In the genomic region with DNA sequence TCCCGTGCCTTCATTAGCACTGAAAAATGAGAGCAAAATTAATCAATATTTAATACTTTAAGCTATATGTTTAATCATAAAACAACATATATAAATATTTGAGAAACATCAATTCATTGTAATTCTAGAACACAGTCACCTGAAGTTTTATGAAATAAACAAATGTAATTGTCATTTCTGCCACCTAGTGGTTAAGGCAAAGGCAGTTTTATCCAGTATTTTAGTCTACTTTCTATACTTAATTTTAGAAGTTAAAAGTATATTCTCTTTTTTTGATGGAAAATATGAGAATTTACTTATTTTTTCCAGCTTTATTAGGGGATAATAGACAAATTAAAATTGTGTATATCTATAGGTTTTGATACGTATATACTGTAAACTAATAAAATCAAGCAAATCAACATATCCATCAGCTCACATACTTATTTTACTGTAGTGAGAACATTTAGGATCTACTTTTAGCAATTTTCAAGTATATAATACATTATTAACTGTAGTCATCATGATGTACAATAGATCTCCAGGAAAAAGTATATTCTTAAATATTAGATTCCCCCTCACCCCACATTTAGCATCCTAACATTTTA, we compare ENCODE assay signal across 8 cellular contexts. TPM values are rescaled to one million over a fixed set of nuclear protein-coding genes. Genes with fewer than 3 reads are reported as not detected.
DNase-seq lines count a peak whose midpoint lies in the region; ATAC-seq and TF ChIP-seq lines count a peak whose summit lies in the region.

No MANE protein-coding gene starts in this region.

- H3K9me3 Mint-ChIP-seq in immature natural killer cell: no peaks in the 10 kb centered on the region
- no peaks in the 10 kb centered on the region for H3K9me3 Mint-ChIP-seq in activated CD4-positive, alpha-beta T cell treated with anti-CD3 and anti-CD28 coated beads for 36 hours (ENCODE audit: low read depth)
- no peaks in the 10 kb centered on the region for H3K9me3 Mint-ChIP-seq in activated CD4-positive, alpha-beta memory T cell treated with anti-CD3 and anti-CD28 coated beads, Interleukin-2, amount 10 ng/mL, durations not matched to agents 7 days and 5 days

- DNase-seq in AG04450 (ENCODE audit: low read depth, low spot score) (no peak), GM13976 (ENCODE audit: low spot score) (peak; percentile 45), RWPE2 (ENCODE audit: low spot score) (no peak), immature natural killer cell (peak in 2 of 3 donors; percentile 5 to 6), NCI-H1105 treated with DMSO at 0.1 percent for 48 hours (lab: John Stamatoyannopoulos, UW) (no peak)
- no peak for DNase-seq in activated CD4-positive, alpha-beta T cell treated with anti-CD3 and anti-CD28 coated beads for 36 hours
- no peak for DNase-seq in activated CD4-positive, alpha-beta memory T cell treated with anti-CD3 and anti-CD28 coated beads, Interleukin-2, amount 10 ng/mL, durations not matched to agents 7 days and 5 days
- DNase-seq in activated T-cell treated with anti-CD3 and anti-CD28 coated beads, Interleukin-2, amount 50 U/mL, for 1 hour: no peak

- no peak overlapping the region for H3K4me3 ChIP-seq in AG04450 (ENCODE audit: low read depth, low read length)
- no peak overlapping the region for H3K4me3 ChIP-seq in RWPE2 (ENCODE audit: severe bottlenecking)

- no peak overlapping the region for H3K4me3 Mint-ChIP-seq in immature natural killer cell
- H3K4me3 Mint-ChIP-seq in activated CD4-positive, alpha-beta T cell treated with anti-CD3 and anti-CD28 coated beads for 36 hours: no peak overlapping the region
- H3K4me3 Mint-ChIP-seq in activated CD4-positive, alpha-beta memory T cell treated with anti-CD3 and anti-CD28 coated beads, Interleukin-2, amount 10 ng/mL, durations not matched to agents 7 days and 5 days: no peak overlapping the region

- CTCF ChIA-PET in AG04450 (lab: Charles Lee): interaction anchor here (0.6 to 2.3 kb wide), 30 partner anchors 9 to 507 kb away, joined by 3 to 18 read pairs (median 5); a partner anchor contains a TSS
- CTCF ChIA-PET in activated CD4-positive, alpha-beta T cell treated with anti-CD3 and anti-CD28 coated beads for 36 hours (lab: Charles Lee): interaction anchor here (0.7 to 2.3 kb wide), 14 partner anchors 8 to 582 kb away, joined by 3 to 9 read pairs (median 3); a partner anchor contains a TSS
- CTCF ChIA-PET in activated CD4-positive, alpha-beta memory T cell treated with anti-CD3 and anti-CD28 coated beads, Interleukin-2, amount 10 ng/mL, durations not matched to agents 7 days and 5 days (lab: Charles Lee): interaction anchor here (0.6 to 2.3 kb wide), 29 partner anchors 9 to 501 kb away, joined by 3 to 12 read pairs (median 4); a partner anchor contains a TSS

- no peaks in the 10 kb centered on the region for H3K9me3 ChIP-seq in AG04450 (ENCODE audit: control insufficient read depth, insufficient read depth, low read length)
- no peaks in the 10 kb centered on the region for H3K9me3 ChIP-seq in RWPE2 (ENCODE audit: severe bottlenecking)

- in situ Hi-C loops in GM13976 (cut with MboI; ENCODE audit: low sequenced_read_pairs, unreplicated experiment): no loop called here

- peaks cover 76% of the 10 kb centered on the region for H3K36me3 ChIP-seq in RWPE2 (ENCODE audit: low read depth)

- TF ChIP-seq CTCF in AG04450 (IDR thresholded peaks at IDR 0.05; ENCODE audit: low read depth, low read length): peak; percentile 65
- TF ChIP-seq CTCF in GM13976 (IDR thresholded peaks at IDR 0.05; ENCODE audit: borderline replicate concordance, control extremely low read depth, extremely low read depth, insufficient read depth, missing control alignments): peak; percentile 40
- peak; percentile 86 for TF ChIP-seq CTCF in RWPE2 (IDR thresholded peaks at IDR 0.05; ENCODE audit: poor library complexity, severe bottlenecking)

- H3K27ac ChIP-seq in AG04450 (ENCODE audit: low read depth, low read length) (no peak overlapping the region), RWPE2 (ENCODE audit: poor library complexity, severe bottlenecking) (no peak overlapping the region)

- no peaks in the 10 kb centered on the region for H3K4me1 Mint-ChIP-seq in immature natural killer cell
- H3K4me1 Mint-ChIP-seq in activated CD4-positive, alpha-beta T cell treated with anti-CD3 and anti-CD28 coated beads for 36 hours: no peaks in the 10 kb centered on the region
- no peaks in the 10 kb centered on the region for H3K4me1 Mint-ChIP-seq in activated CD4-positive, alpha-beta memory T cell treated with anti-CD3 and anti-CD28 coated beads, Interleukin-2, amount 10 ng/mL, durations not matched to agents 7 days and 5 days

- POLR2A ChIA-PET in AG04450 (lab: Yijun Ruan, JAX): no interaction called here
- POLR2A ChIA-PET in activated CD4-positive, alpha-beta T cell treated with anti-CD3 and anti-CD28 coated beads for 36 hours (lab: Charles Lee): interaction anchor here (0.6 kb wide), 1 partner anchor 42 kb away, joined by 5 read pairs; no protein-coding TSS in a partner anchor
- POLR2A ChIA-PET in activated CD4-positive, alpha-beta memory T cell treated with anti-CD3 and anti-CD28 coated beads, Interleukin-2, amount 10 ng/mL, durations not matched to agents 7 days and 5 days (lab: Charles Lee): interaction anchor here (0.5 to 1.9 kb wide), 2 partner anchors 16 to 21 kb away, joined by 3 to 6 read pairs; a partner anchor contains a TSS

- no peak overlapping the region for H3K27ac Mint-ChIP-seq in immature natural killer cell
- H3K27ac Mint-ChIP-seq in activated CD4-positive, alpha-beta T cell treated with anti-CD3 and anti-CD28 coated beads for 36 hours: no peak overlapping the region
- H3K27ac Mint-ChIP-seq in activated CD4-positive, alpha-beta memory T cell treated with anti-CD3 and anti-CD28 coated beads, Interleukin-2, amount 10 ng/mL, durations not matched to agents 7 days and 5 days: no peak overlapping the region

- H3K27me3 ChIP-seq in AG04450 (ENCODE audit: control insufficient read depth, insufficient read depth, low read length) (no peaks in the 10 kb centered on the region), RWPE2 (ENCODE audit: insufficient read depth, poor library complexity, severe bottlenecking) (no peaks in the 10 kb centered on the region)

- no peak for ATAC-seq in RWPE2 (ENCODE audit: low read depth)
- ATAC-seq in activated CD4-positive, alpha-beta T cell treated with anti-CD3 and anti-CD28 coated beads for 36 hours: no peak

- H3K27me3 Mint-ChIP-seq in immature natural killer cell (ENCODE audit: low read depth in 3 of 3): peaks cover 0 to 1% (median 0%) of the 10 kb centered on the region in 3 donors
- H3K27me3 Mint-ChIP-seq in activated CD4-positive, alpha-beta T cell treated with anti-CD3 and anti-CD28 coated beads for 36 hours: no peaks in the 10 kb centered on the region
- H3K27me3 Mint-ChIP-seq in activated CD4-positive, alpha-beta memory T cell treated with anti-CD3 and anti-CD28 coated beads, Interleukin-2, amount 10 ng/mL, durations not matched to agents 7 days and 5 days: no peaks in the 10 kb centered on the region

- peaks cover 4 to 20% (median 7%) of the 10 kb centered on the region in 3 donors for H3K36me3 Mint-ChIP-seq in immature natural killer cell
- peaks cover 19% of the 10 kb centered on the region for H3K36me3 Mint-ChIP-seq in activated CD4-positive, alpha-beta T cell treated with anti-CD3 and anti-CD28 coated beads for 36 hours (ENCODE audit: low read depth)
- H3K36me3 Mint-ChIP-seq in activated CD4-positive, alpha-beta memory T cell treated with anti-CD3 and anti-CD28 coated beads, Interleukin-2, amount 10 ng/mL, durations not matched to agents 7 days and 5 days (ENCODE audit: low read depth): peaks cover 23% of the 10 kb centered on the region

- intact Hi-C loops in activated CD4-positive, alpha-beta T cell treated with anti-CD3 and anti-CD28 coated beads for 36 hours (cut with DNase I, micrococcal nuclease): loop anchor here in 1 of 2 experiments (2.0 kb wide), 2 partner anchors 417 to 499 kb away; no protein-coding TSS in a partner anchor

- no peaks in the 10 kb centered on the region for H3K4me1 ChIP-seq in RWPE2 (ENCODE audit: insufficient read depth, poor library complexity, severe bottlenecking)

RNA-seq across cellular contexts. Expression of a gene that starts 16.9 kb away (rescaled TPM):
- polyA plus RNA-seq in AG04450 (2011; rRNA removed) (6.9 and 9.9 TPM in 2 replicates), immature natural killer cell (10 to 100 TPM in 1 of 3 donors, 1 to 10 TPM in 2; 7.5 to 11.6 (median 9.1) TPM)
- polyA minus RNA-seq in AG04450 (2011; rRNA and poly(A)+ RNA removed): 3.5 and 3.9 TPM in 2 replicates
- 10 to 100 TPM; 10.4 to 14.8 TPM for total RNA-seq in activated CD4-positive, alpha-beta T cell treated with anti-CD3 and anti-CD28 coated beads for 36 hours
- total RNA-seq in activated CD4-positive, alpha-beta memory T cell treated with anti-CD3 and anti-CD28 coated beads, Interleukin-2, amount 10 ng/mL, durations not matched to agents 7 days and 5 days: 10 to 100 TPM; 13.9 to 15.1 TPM

RNA-seq across cellular contexts. Expression of a gene that starts 33.7 kb away (rescaled TPM):
- polyA plus RNA-seq in AG04450 (2011; rRNA removed): 2.3 and 3.5 TPM in 2 replicates
- 1.7 and 2.6 TPM in 2 replicates for polyA minus RNA-seq in AG04450 (2011; rRNA and poly(A)+ RNA removed)
- 1 to 10 TPM; 2.1 to 3.1 (median 2.8) TPM for polyA plus RNA-seq in immature natural killer cell
- total RNA-seq in activated CD4-positive, alpha-beta T cell treated with anti-CD3 and anti-CD28 coated beads for 36 hours: 10 to 100 TPM; 11.2 to 11.4 TPM
- total RNA-seq in activated CD4-positive, alpha-beta memory T cell treated with anti-CD3 and anti-CD28 coated beads, Interleukin-2, amount 10 ng/mL, durations not matched to agents 7 days and 5 days: 10 to 100 TPM; 13.1 to 13.2 TPM

RNA-seq across cellular contexts. Expression of a gene that starts 57.1 kb away (rescaled TPM):
- polyA plus RNA-seq in AG04450 (2011; rRNA removed): 5.2 and 6.6 TPM in 2 replicates
- polyA minus RNA-seq in AG04450 (2011; rRNA and poly(A)+ RNA removed): 2.0 and 3.1 TPM in 2 replicates
- not detected for polyA plus RNA-seq in immature natural killer cell
- total RNA-seq in activated CD4-positive, alpha-beta T cell treated with anti-CD3 and anti-CD28 coated beads for 36 hours: under 1 TPM; 0.32 to 0.35 TPM
- total RNA-seq in activated CD4-positive, alpha-beta memory T cell treated with anti-CD3 and anti-CD28 coated beads, Interleukin-2, amount 10 ng/mL, durations not matched to agents 7 days and 5 days: under 1 TPM; 0.08 to 0.13 TPM

Comparison
In these comparisons a context has a peak if more than half of its experiments do, and no peak if none do; other contexts are left out.
1. DNase-seq: peak in GM13976 (single experiment) and immature natural killer cell (2 of 3); none in AG04450 (single experiment), RWPE2 (single experiment), activated CD4-positive, alpha-beta T cell treated with anti-CD3 and anti-CD28 coated beads for 36 hours (single experiment), activated CD4-positive, alpha-beta memory T cell treated with anti-CD3 and anti-CD28 coated beads, Interleukin-2, amount 10 ng/mL, durations not matched to agents 7 days and 5 days (single experiment), activated T-cell treated with anti-CD3 and anti-CD28 coated beads, Interleukin-2, amount 50 U/mL, for 1 hour (single experiment) and NCI-H1105 treated with DMSO at 0.1 percent for 48 hours (single experiment).
2. Peak in every context shown above with its lines, with median percentiles within 50 percentile points of each other: CTCF ChIP-seq.